ENCODE assay signal across 8 cellular contexts in genomic region chr11:2888266-2888968, GRCh38. TPM values are rescaled to one million over a fixed set of nuclear protein-coding genes. Genes with fewer than 3 reads are reported as not detected.
DNase-seq lines count a peak whose midpoint lies in the region; ATAC-seq, FAIRE-seq and TF ChIP-seq lines count a peak whose summit lies in the region.

No MANE protein-coding gene starts in this region.

- intact Hi-C loops in heart left ventricle (cut with DNase I), result loop anchor here (1.0 to 10.0 kb wide), 15 partner anchors 56 to 576 kb away; partner anchors contain the start of genes KCNQ1OT1 (in 5 of the 10) and KCNQ1 (in 1 of the 10)

- no peaks in the 10 kb centered on the region for H3K36me3 ChIP-seq in heart left ventricle

- H3K4me3 Mint-ChIP-seq in T-helper 17 cell, result peak overlapping the region; percentile 64
- H3K4me3 Mint-ChIP-seq in activated naive CD8-positive, alpha-beta T cell treated with anti-CD3 and anti-CD28 coated beads, Interleukin-2, amount 50 U/mL, for 24 hours, result no peak overlapping the region

- no peak overlapping the region for H3K4me3 ChIP-seq in heart left ventricle

- H3K9me3 ChIP-seq in T-helper 17 cell (ENCODE audit: control insufficient read depth, low read length, poor library complexity, severe bottlenecking), result no peaks in the 10 kb centered on the region
- H3K9me3 ChIP-seq in heart left ventricle, result no peaks in the 10 kb centered on the region

- peaks cover 24% of the 10 kb centered on the region for H3K4me1 Mint-ChIP-seq in T-helper 17 cell
- peaks cover 21% of the 10 kb centered on the region for H3K4me1 Mint-ChIP-seq in activated naive CD8-positive, alpha-beta T cell treated with anti-CD3 and anti-CD28 coated beads, Interleukin-2, amount 50 U/mL, for 24 hours

- no peaks in the 10 kb centered on the region for H3K27me3 Mint-ChIP-seq in T-helper 17 cell
- peaks cover 4% of the 10 kb centered on the region for H3K27me3 Mint-ChIP-seq in activated naive CD8-positive, alpha-beta T cell treated with anti-CD3 and anti-CD28 coated beads, Interleukin-2, amount 50 U/mL, for 24 hours

- ATAC-seq in T-helper 17 cell (peak; percentile 33), heart left ventricle (peak; percentile 53 to 69 (median 61)), GM21447 (IDR thresholded peaks at IDR 0.05; ENCODE audit: unreplicated experiment) (no peak), GM19397 (IDR thresholded peaks at IDR 0.05; ENCODE audit: unreplicated experiment) (no peak)
- peak; percentile 45 for ATAC-seq in activated naive CD8-positive, alpha-beta T cell treated with anti-CD3 and anti-CD28 coated beads, Interleukin-2, amount 50 U/mL, for 24 hours

- 30 to 36% (median 33%) methylated on average over 23 to 25 of the region's 25 CpGs for WGBS in heart left ventricle, 4 donors

- H3K4me1 ChIP-seq in heart left ventricle, result peaks cover 5 to 53% (median 30%) of the 10 kb centered on the region in 12 donors

- H3K9me3 Mint-ChIP-seq in activated naive CD8-positive, alpha-beta T cell treated with anti-CD3 and anti-CD28 coated beads, Interleukin-2, amount 50 U/mL, for 24 hours, result no peaks in the 10 kb centered on the region

- H3K27ac Mint-ChIP-seq in T-helper 17 cell, result peak overlapping the region; percentile 49
- H3K27ac Mint-ChIP-seq in activated naive CD8-positive, alpha-beta T cell treated with anti-CD3 and anti-CD28 coated beads, Interleukin-2, amount 50 U/mL, for 24 hours, result no peak overlapping the region

- TF ChIP-seq POLR2A in GM12891 (IDR thresholded peaks at IDR 0.05; ENCODE audit: low read depth, low read length) (no peak), heart left ventricle (IDR thresholded peaks at IDR 0.05) (no peak)

- peak; percentile 95 to 99 (median 98) for TF ChIP-seq CTCF in heart left ventricle (IDR thresholded peaks at IDR 0.05)

- H3K36me3 Mint-ChIP-seq in T-helper 17 cell (ENCODE audit: low read depth), result no peaks in the 10 kb centered on the region
- H3K36me3 Mint-ChIP-seq in activated naive CD8-positive, alpha-beta T cell treated with anti-CD3 and anti-CD28 coated beads, Interleukin-2, amount 50 U/mL, for 24 hours (ENCODE audit: low read depth), result no peaks in the 10 kb centered on the region

- DNase-seq in GM12891 (ENCODE audit: insufficient read length, low spot score), result peak; percentile 75
- peak; percentile 3 for DNase-seq in NCI-H1417 treated with DMSO at 0.1 percent for 48 hours (lab: John Stamatoyannopoulos, UW)
- DNase-seq in T-helper 17 cell, result peak; percentile 73 to 89 (median 74)
- peak; percentile 93 for DNase-seq in activated naive CD8-positive, alpha-beta T cell treated with anti-CD3 and anti-CD28 coated beads, Interleukin-2, amount 50 U/mL, for 24 hours
- peak; percentile 91 to 96 (median 92) for DNase-seq in heart left ventricle
- peak; percentile 77 for DNase-seq in putamen (ENCODE audit: low spot score)

- H3K27ac ChIP-seq in heart left ventricle, result peak overlapping the region in 1 of 12 donors; percentile 90

- peak; percentile 91 for FAIRE-seq in GM12891 (lab: Jason Lieb, UNC)

- H3K27me3 ChIP-seq in heart left ventricle, result peaks cover 0 to 10% (median 0%) of the 10 kb centered on the region in 9 donors

TF ChIP-seq in GM12891, 5 proteins besides CTCF, POLR2A, EP300 and RAD21:
- TF ChIP-seq POLR2AphosphoS5 (IDR thresholded peaks at IDR 0.05; ENCODE audit: low read depth, low read length), result no peak
- TF ChIP-seq PAX5 (IDR thresholded peaks at IDR 0.05; ENCODE audit: insufficient read depth, low read length, severe bottlenecking), result no peak
- TF ChIP-seq SPI1 (IDR thresholded peaks at IDR 0.05; ENCODE audit: low read depth, low read length), result no peak
- TF ChIP-seq TAF1 (IDR thresholded peaks at IDR 0.05; ENCODE audit: low read depth, low read length), result no peak
- TF ChIP-seq POU2F2 (IDR thresholded peaks at IDR 0.05; ENCODE audit: low read depth, low read length), result no peak

RNA-seq across cellular contexts. Expression of gene CDKN1C, which starts 2.8 kb away (rescaled TPM):
- polyA plus RNA-seq in GM12891 (2012; ENCODE audit: low read depth, missing spikeins), result 0.15 TPM
- total RNA-seq in T-helper 17 cell (1 to 10 TPM in 1 of 2 donors, under 1 TPM in 1; 0.91 to 2.6 TPM), heart left ventricle (10 to 100 TPM; 18.8 to 39.1 (median 33.4) TPM)
- polyA plus RNA-seq in heart left ventricle, result 10 to 100 TPM; 31.4 to 42.5 TPM

RNA-seq across cellular contexts. Expression of gene PHLDA2, which starts 40.8 kb away (rescaled TPM):
- 0.42 TPM for polyA plus RNA-seq in GM12891 (2012; ENCODE audit: low read depth, missing spikeins)
- total RNA-seq in T-helper 17 cell, result 1 to 10 TPM in 1 of 2 donors, under 1 TPM in 1; 0.96 to 2.8 TPM
- 1 to 10 TPM in 3 of 9 donors, under 1 TPM in 4, not detected in 2; 0.40 to 3.2 (median 0.93) TPM for total RNA-seq in heart left ventricle
- polyA plus RNA-seq in heart left ventricle, result 1 to 10 TPM; 1.5 to 9.2 TPM

Comparison
In these comparisons a context has a peak if more than half of its experiments do, and no peak if none do; other contexts are left out.
1. DNase-seq: peak in every context shown above with its lines; median percentile 93 in activated naive CD8-positive, alpha-beta T cell treated with anti-CD3 and anti-CD28 coated beads, Interleukin-2, amount 50 U/mL, for 24 hours; 92 in heart left ventricle; 77 in putamen; 75 in GM12891; 74 in T-helper 17 cell; 3 in NCI-H1417 treated with DMSO at 0.1 percent for 48 hours.
2. ATAC-seq: peak in T-helper 17 cell (single experiment), activated naive CD8-positive, alpha-beta T cell treated with anti-CD3 and anti-CD28 coated beads, Interleukin-2, amount 50 U/mL, for 24 hours (single experiment) and heart left ventricle (4 of 4); none in GM21447 (single experiment) and GM19397 (single experiment).
3. RNA of gene CDKN1C, which starts 2.8 kb away (total RNA-seq): 18.8 to 39.1 TPM in heart left ventricle; 0.91 to 2.6 TPM in T-helper 17 cell; every median in the first group is over 4 times any median in the second.